1 cellular context compared by ENCODE assay signal in genomic region chr3:121481116-121481895, GRCh38.
TF ChIP-seq lines count a peak whose summit lies in the region.

No MANE protein-coding gene starts in this region.

TF ChIP-seq in IMR-90, 13 proteins besides CTCF, POLR2A, EP300 and RAD21:
- no peak for TF ChIP-seq FOS (IDR thresholded peaks at IDR 0.05; ENCODE audit: low read depth, low read length)
- TF ChIP-seq MAFK (IDR thresholded peaks at IDR 0.05; ENCODE audit: low read depth, low read length): no peak
- no peak for TF ChIP-seq USF2 (IDR thresholded peaks at IDR 0.05; ENCODE audit: low read depth, low read length)
- TF ChIP-seq SMC3 (IDR thresholded peaks at IDR 0.05; ENCODE audit: low read depth, low read length): no peak
- TF ChIP-seq BHLHE40 (IDR thresholded peaks at IDR 0.05; ENCODE audit: low read depth, low read length): no peak
- no peak for TF ChIP-seq MXI1 (IDR thresholded peaks at IDR 0.05; ENCODE audit: borderline replicate concordance, low read depth, low read length)
- TF ChIP-seq MAZ (IDR thresholded peaks at IDR 0.05; ENCODE audit: borderline replicate concordance, low read depth, low read length): no peak
- TF ChIP-seq RCOR1 (IDR thresholded peaks at IDR 0.05; ENCODE audit: insufficient replicate concordance, low read length): no peak
- no peak for TF ChIP-seq ELK1 (IDR thresholded peaks at IDR 0.05; ENCODE audit: borderline replicate concordance, low read depth, low read length)
- TF ChIP-seq NFE2L2 (IDR thresholded peaks at IDR 0.05; ENCODE audit: low read depth, low read length): no peak
- no peak for TF ChIP-seq RFX5 (IDR thresholded peaks at IDR 0.05; ENCODE audit: low read depth, low read length)
